8 cellular contexts compared by ENCODE assay signal in genomic region chr7:27147211-27148030, GRCh38. TPM values are rescaled to one million over a fixed set of nuclear protein-coding genes. Genes with fewer than 3 reads are reported as not detected.
DNase-seq lines count a peak whose midpoint lies in the region; ATAC-seq, FAIRE-seq and TF ChIP-seq lines count a peak whose summit lies in the region.

TSS of gene HOXA6 (minus strand) at chr7:27147774. CDS start at chr7:27147749, 25 bp downstream.

- H3K9me3 Mint-ChIP-seq in astrocyte (ENCODE audit: unreplicated experiment): peaks cover 55% of the 10 kb centered on the region

- intact Hi-C loops in right cardiac atrium (cut with DNase I): loop anchor here in 1 of 4 donors (5.0 kb wide), 1 partner anchor 295 kb away; no protein-coding TSS in a partner anchor
- intact Hi-C loops in Right ventricle myocardium inferior (cut with DNase I): no loop called here

- H3K79me2 ChIP-seq in astrocyte (ENCODE audit: insufficient read depth, low read length): no peaks in the 10 kb centered on the region

- peaks cover 82% of the 10 kb centered on the region for H3K27me3 Mint-ChIP-seq in astrocyte (ENCODE audit: low read depth, unreplicated experiment)

- H3K27me3 ChIP-seq in right cardiac atrium (ENCODE audit: control insufficient read depth, insufficient read depth) (peaks cover 3% of the 10 kb centered on the region), astrocyte (ENCODE audit: insufficient read depth, low read length) (peaks cover 94% of the 10 kb centered on the region)

- WGBS in right cardiac atrium: 11% methylated on average over 63 of the region's 63 CpGs
- 17 to 30% methylated on average over 55 to 57 of the region's 63 CpGs for WGBS in mesodermal cell (ENCODE audit: insufficient coverage in 2 of 2), 2 experiments

- no peak for FAIRE-seq in astrocyte (lab: Jason Lieb, UNC)

- in situ Hi-C loops in ACHN (cut with HindIII; ENCODE audit: low pct_ligation_motif_present, low pct_unique_long_range_greater_than_20kb, low sequenced_read_pairs): no loop called here

- no peaks in the 10 kb centered on the region for H3K36me3 Mint-ChIP-seq in astrocyte (ENCODE audit: low read depth, unreplicated experiment)

- no peaks in the 10 kb centered on the region for H3K36me3 ChIP-seq in astrocyte (ENCODE audit: insufficient read depth, low read length)
- H3K36me3 ChIP-seq in mesodermal cell (ENCODE audit: control insufficient read depth, insufficient read depth, low read length): no peaks in the 10 kb centered on the region

- no peak within 1 kb of the TSS for H3K4me3 Mint-ChIP-seq in astrocyte (ENCODE audit: unreplicated experiment)

- H3K4me3 ChIP-seq in right cardiac atrium (ENCODE audit: low read length) (peak within 1 kb of the TSS; percentile 38), astrocyte (ENCODE audit: insufficient read depth, low read depth, low read length) (no peak within 1 kb of the TSS), mesodermal cell (ENCODE audit: extremely low read depth, insufficient read depth, low read length, poor library complexity, severe bottlenecking) (peak within 1 kb of the TSS; percentile 14)

- H3K4me1 Mint-ChIP-seq in astrocyte (ENCODE audit: low read depth, unreplicated experiment): no peaks in the 10 kb centered on the region

- no peak for TF ChIP-seq CTCF in astrocyte (IDR thresholded peaks at IDR 0.05; ENCODE audit: insufficient read depth, low read depth, low read length)

- H3K9me3 ChIP-seq in right cardiac atrium (ENCODE audit: control insufficient read depth, low read length) (no peaks in the 10 kb centered on the region), astrocyte (ENCODE audit: insufficient read depth, low read depth, low read length) (peaks cover 22% of the 10 kb centered on the region), mesodermal cell (ENCODE audit: control insufficient read depth, low read length) (peaks cover 3% of the 10 kb centered on the region)

- H3K27ac ChIP-seq in right cardiac atrium (ENCODE audit: low read length) (no peak within 1 kb of the TSS), astrocyte (ENCODE audit: low read depth, low read length) (no peak within 1 kb of the TSS), mesodermal cell (ENCODE audit: low read depth, low read length, severe bottlenecking) (peak within 1 kb of the TSS; percentile 18)

- H3K4me2 ChIP-seq in astrocyte (ENCODE audit: low read length): no peak within 1 kb of the TSS

- ATAC-seq in right cardiac atrium: no peak
- no peak for ATAC-seq in Right ventricle myocardium inferior
- no peak for ATAC-seq in HG02623 (IDR thresholded peaks at IDR 0.05; ENCODE audit: unreplicated experiment)
- ATAC-seq in HG03175 (IDR thresholded peaks at IDR 0.05; ENCODE audit: unreplicated experiment): no peak

- no peak within 1 kb of the TSS for H3K9ac ChIP-seq in astrocyte (ENCODE audit: low read length)

- peak in 2 of 3 donors; percentile 22 to 50 for DNase-seq in right cardiac atrium
- DNase-seq in Right ventricle myocardium inferior (ENCODE audit: missing footprints): no peak
- DNase-seq in astrocyte (ENCODE audit: low read depth): no peak
- DNase-seq in OCI-M2 (lab: John Stamatoyannopoulos, UW; ENCODE audit: unreplicated experiment): no peak
- no peak for DNase-seq in ACHN

- peaks cover 2% of the 10 kb centered on the region for H4K20me1 ChIP-seq in astrocyte (ENCODE audit: insufficient read depth, low read length)

- H3K27ac Mint-ChIP-seq in astrocyte (ENCODE audit: unreplicated experiment): no peak within 1 kb of the TSS

- H3K4me1 ChIP-seq in right cardiac atrium (ENCODE audit: control insufficient read depth, insufficient read depth, low read length) (peaks cover 2% of the 10 kb centered on the region), astrocyte (ENCODE audit: insufficient read depth, low read length) (peaks cover 5% of the 10 kb centered on the region), mesodermal cell (ENCODE audit: control insufficient read depth, insufficient read depth, low read length, poor library complexity, severe bottlenecking) (peaks cover 3% of the 10 kb centered on the region)

- peak within 1 kb of the TSS; percentile 18 for H2AFZ ChIP-seq in astrocyte (ENCODE audit: low read depth, low read length)

RNA-seq across cellular contexts. Expression of gene HOXA6, which starts in this region (rescaled TPM):
- total RNA-seq in right cardiac atrium (not detected), Right ventricle myocardium inferior (not detected), astrocyte (not detected in 2 replicates)
- polyA plus RNA-seq in right cardiac atrium: not detected
- 4.2 TPM for polyA plus RNA-seq in mesodermal cell (2013, experiment 1 of 2)
- polyA plus RNA-seq in mesodermal cell (2013, experiment 2 of 2): 2.2 TPM

Comparison
In these comparisons a context has a peak if more than half of its experiments do, and no peak if none do; other contexts are left out.
1. Peak in DNase-seq and H3K4me3 ChIP-seq in right cardiac atrium; RNA of the gene not detected or under 1 TPM.